Comparison of ENCODE assay signal across 11 cellular contexts in the genomic region with DNA sequence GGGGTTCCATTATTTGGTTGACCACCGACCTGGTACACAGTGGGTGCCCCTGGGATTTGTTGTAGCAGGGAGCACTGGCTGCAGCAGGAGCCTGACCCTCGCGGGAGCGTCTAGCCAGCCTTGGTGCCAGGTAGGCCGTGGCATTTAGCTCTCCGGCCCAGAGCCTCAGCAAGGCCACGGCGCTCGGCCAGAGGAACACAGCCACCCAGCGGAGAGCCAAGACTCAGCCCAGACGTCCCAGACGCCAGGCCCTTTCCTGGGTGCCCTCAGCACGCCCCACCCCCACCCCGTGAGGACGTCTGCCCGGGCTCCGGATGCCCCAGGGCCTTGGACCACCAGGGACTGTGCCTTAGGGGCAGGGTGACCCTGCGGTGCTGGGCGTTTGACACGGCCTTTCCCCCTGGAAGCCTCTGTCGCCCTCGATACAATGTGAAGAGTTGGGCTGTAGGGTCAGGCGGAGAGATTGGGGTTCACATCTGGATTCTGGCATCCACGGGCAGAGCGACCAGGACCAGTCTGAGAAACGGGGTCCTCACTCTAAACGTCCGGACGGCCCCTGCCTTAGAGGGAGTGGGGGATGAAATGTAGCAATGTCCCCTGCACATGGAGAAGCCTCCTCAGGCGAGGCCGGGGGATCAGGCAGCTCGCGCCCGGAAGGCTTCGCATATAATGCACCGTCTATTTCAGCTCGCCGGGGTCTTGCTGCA.
DNase-seq lines count a peak whose midpoint lies in the region; ATAC-seq and TF ChIP-seq lines count a peak whose summit lies in the region.
"Had no signal": no experiment of that assay in that cellular context is flagged by ENCODE, and none has a peak within 500 bp of the region (broad histone marks: within the 10 kb centered on the region; RNA-seq: fewer than 3 reads in every experiment).

No MANE protein-coding gene starts in this region.

- no peak for ATAC-seq in gastroesophageal sphincter
- no peak for ATAC-seq in HG03097 (IDR thresholded peaks at IDR 0.05; ENCODE audit: low FRiP score, unreplicated experiment)
- no peak for ATAC-seq in HG03280 (IDR thresholded peaks at IDR 0.05; ENCODE audit: unreplicated experiment)
- no peak for ATAC-seq in HG03342 (IDR thresholded peaks at IDR 0.05; ENCODE audit: unreplicated experiment)

- intact Hi-C loops in tibial artery (cut with DNase I; ENCODE audit: low total_unique reads), result loop anchor here (5.0 kb wide), 1 partner anchor 159 kb away; a partner anchor contains a TSS

- H3K27ac ChIP-seq in gastroesophageal sphincter (peak overlapping the region in 3 of 4 donors; percentile 22 to 40 (median 38)), tibial artery (peak overlapping the region; percentile 91 to 92)
- H3K27ac ChIP-seq: 22Rv1, SJCRH30 had no signal

- 27 to 72% methylated on average over 2 to 13 of the region's 38 CpGs for WGBS in gastroesophageal sphincter (ENCODE audit: low coverage in 1 of 2), 2 donors

- H3K9me3 ChIP-seq in gastroesophageal sphincter (peaks cover 0 to 7% (median 0%) of the 10 kb centered on the region in 3 donors), tibial artery (no peaks in the 10 kb centered on the region)
- H3K9me3 ChIP-seq: SJCRH30, upper lobe of left lung had no signal

- TF ChIP-seq POLR2A in gastroesophageal sphincter (IDR thresholded peaks at IDR 0.05), result no peak

- no peak overlapping the region for H3K4me3 ChIP-seq in gastroesophageal sphincter
- H3K4me3 ChIP-seq in tibial artery, result peak overlapping the region in 1 of 2 donors; percentile 26
- H3K4me3 ChIP-seq: SJCRH30, upper lobe of left lung had no signal

- H3K4me1 ChIP-seq in gastroesophageal sphincter, result peaks cover 0 to 30% (median 17%) of the 10 kb centered on the region in 3 donors
- peaks cover 7 to 58% (median 45%) of the 10 kb centered on the region in 4 donors for H3K4me1 ChIP-seq in tibial artery
- H3K4me1 ChIP-seq: SJCRH30 had no signal

- DNase-seq in activated CD8-positive, alpha-beta memory T cell treated with anti-CD3 and anti-CD28 coated beads for 24 hours, result peak; percentile 24
- DNase-seq in activated CD8-positive, alpha-beta memory T cell treated with anti-CD3 and anti-CD28 coated beads, Interleukin-2, amount 50 U/mL, for 4 hours, result no peak
- DNase-seq in mesenteric fat pad (ENCODE audit: low spot score), result peak; percentile 81
- DNase-seq in tibial artery, result peak; percentile 43 to 90

- TF ChIP-seq CTCF in gastroesophageal sphincter (IDR thresholded peaks at IDR 0.05) (no peak), tibial artery (IDR thresholded peaks at IDR 0.05) (no peak)

- H3K27me3 ChIP-seq in gastroesophageal sphincter (peaks cover 46% of the 10 kb centered on the region), tibial artery (no peaks in the 10 kb centered on the region)
- H3K27me3 ChIP-seq: upper lobe of left lung had no signal

- no peaks in the 10 kb centered on the region for H3K36me3 ChIP-seq in gastroesophageal sphincter
- H3K36me3 ChIP-seq in tibial artery, result no peaks in the 10 kb centered on the region
- H3K36me3 ChIP-seq: SJCRH30, upper lobe of left lung had no signal

- no peak for TF ChIP-seq EP300 in gastroesophageal sphincter (IDR thresholded peaks at IDR 0.05)
